ENCODE assay signal across 8 cellular contexts in the genomic region with DNA sequence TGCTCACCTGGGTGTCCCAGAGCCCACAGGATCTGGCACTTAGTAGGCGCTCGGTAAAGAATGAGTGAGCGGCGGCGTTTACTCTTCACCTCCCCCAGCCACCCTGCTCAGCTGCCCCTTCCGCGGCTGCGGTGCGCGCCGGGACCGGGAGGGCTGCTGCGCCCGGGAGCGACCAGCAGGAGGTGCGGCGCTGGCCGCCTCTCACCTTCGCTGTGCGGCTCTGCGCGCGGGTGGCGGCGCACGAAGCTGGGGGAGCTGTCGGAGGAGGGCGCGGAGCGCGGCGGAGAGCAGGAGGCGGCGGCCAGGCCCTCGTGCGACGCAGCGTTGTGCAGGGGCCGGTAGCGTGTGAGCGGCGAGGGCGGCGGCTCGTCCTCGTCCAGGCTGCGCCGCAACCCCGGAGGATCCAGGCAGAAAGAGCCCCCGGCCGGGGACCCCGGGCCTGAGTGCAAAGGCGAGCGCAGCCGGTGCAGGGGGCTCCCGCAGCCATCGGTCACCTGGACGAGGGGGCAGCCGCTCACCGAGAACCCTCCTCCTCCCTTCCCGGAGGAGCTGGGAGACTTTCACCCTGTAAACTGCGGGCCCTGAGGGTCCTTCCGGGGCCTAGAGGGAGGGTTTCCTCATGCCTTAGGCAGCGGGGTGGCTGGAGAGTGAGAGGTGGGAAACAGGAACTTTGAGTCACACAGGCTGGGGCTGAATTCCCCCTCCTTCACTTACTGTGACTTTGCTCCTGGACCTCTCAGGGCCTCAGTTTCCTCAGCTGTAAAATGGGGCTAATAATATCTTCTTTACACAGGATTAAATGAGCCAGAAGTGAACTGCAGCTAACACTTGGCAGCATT. TPM values are rescaled to one million over a fixed set of nuclear protein-coding genes. Genes with fewer than 3 reads are reported as not detected.
A peak's percentile ranks its signal among the peaks of the same experiment; 100 is the strongest.
DNase-seq lines count a peak whose midpoint lies in the region; ATAC-seq and TF ChIP-seq lines count a peak whose summit lies in the region.

No MANE protein-coding gene starts in this region.

- CTCF ChIA-PET in A673 (lab: Charles Lee) = interaction anchor here (1.0 to 1.5 kb wide), 3 partner anchors 23 to 52 kb away, joined by 4 read pairs; no protein-coding TSS in a partner anchor
- CTCF ChIA-PET in HEK293T (lab: Yijun Ruan, JAX) = no interaction called here

- 0 out of 2 replicates have a peak overlapping the region, but pooled peaks have one; percentile 66 for H2AFZ ChIP-seq in GM23338

- no peaks in the 10 kb centered on the region for H3K9me2 ChIP-seq in GM23338 (ENCODE audit: insufficient read depth)

- H3K4me2 ChIP-seq in GM23338 = peak overlapping the region; percentile 78

- H3K79me2 ChIP-seq in GM23338 (replicated peaks; ENCODE audit: insufficient read depth) = no peaks in the 10 kb centered on the region

- no peak overlapping the region for H3K27ac ChIP-seq in A673 (ENCODE audit: low read depth, low read length, poor library complexity, severe bottlenecking)
- no peak overlapping the region for H3K27ac ChIP-seq in GM23338 (ENCODE audit: low read depth)

- in situ Hi-C loops in astrocyte of the spinal cord (cut with HindIII; ENCODE audit: low sequenced_read_pairs) = no loop called here

- H3K9me3 ChIP-seq in A673 (ENCODE audit: low read depth, low read length, poor library complexity, severe bottlenecking) = no peaks in the 10 kb centered on the region

- peaks cover 5% of the 10 kb centered on the region for H3K36me3 ChIP-seq in A673 (ENCODE audit: insufficient read depth, low read length, poor library complexity, severe bottlenecking)
- H3K36me3 ChIP-seq in GM23338 (ENCODE audit: insufficient read depth) = no peaks in the 10 kb centered on the region

- H3K27me3 ChIP-seq in A673 (replicated peaks; ENCODE audit: insufficient read depth, low read depth, low read length, poor library complexity) (no peaks in the 10 kb centered on the region), GM23338 (ENCODE audit: insufficient read depth) (peaks cover 44% of the 10 kb centered on the region)

- H3F3A ChIP-seq in GM23338 (replicated peaks; ENCODE audit: low read depth) = peaks cover 6% of the 10 kb centered on the region; the same call in 1 of the 2 replicates

- peaks cover 4% of the 10 kb centered on the region; the same call in 2 of the 3 replicates for H3K36me3 Mint-ChIP-seq in GM23338 (ENCODE audit: low read depth)
- H3K36me3 Mint-ChIP-seq in T-helper 1 cell treated with Interleukin-12 subunit alpha and Interleukin-12 subunit beta and Interleukin-4 antibody, amounts not matched to agents 30 μg/mL and 1 μg/mL, for 36 hours (ENCODE audit: low read depth) = no peaks in the 10 kb centered on the region

- peak; percentile 44 for DNase-seq in A673 (ENCODE audit: low spot score)
- peak; percentile 89 for DNase-seq in GM23338 (ENCODE audit: low spot score)
- peak; percentile 47 for DNase-seq in astrocyte of the spinal cord (ENCODE audit: low read depth, low spot score)
- DNase-seq in iPS-NIHi11 (ENCODE audit: low spot score) = peak; percentile 83
- DNase-seq in stimulated activated CD4-positive, alpha-beta T cell treated with anti-CD3 and anti-CD28 coated beads, Interleukin-2, amount 100 ng/mL, for 48 hours = peak; percentile 52 to 59
- DNase-seq in HEK293T (ENCODE audit: extremely low spot score) = no peak

- no peak overlapping the region for H3K27ac Mint-ChIP-seq in GM23338
- H3K27ac Mint-ChIP-seq in T-helper 1 cell treated with Interleukin-12 subunit alpha and Interleukin-12 subunit beta and Interleukin-4 antibody, amounts not matched to agents 30 μg/mL and 1 μg/mL, for 36 hours = no peak overlapping the region

- no peaks in the 10 kb centered on the region for H4K20me1 ChIP-seq in GM23338 (replicated peaks; ENCODE audit: insufficient read depth)

- intact Hi-C loops in A673 (cut with micrococcal nuclease; ENCODE audit: unreplicated experiment) = no loop called here

- H3K4me1 Mint-ChIP-seq in GM23338 = peaks cover 22% of the 10 kb centered on the region
- peaks cover 8% of the 10 kb centered on the region for H3K4me1 Mint-ChIP-seq in T-helper 1 cell treated with Interleukin-12 subunit alpha and Interleukin-12 subunit beta and Interleukin-4 antibody, amounts not matched to agents 30 μg/mL and 1 μg/mL, for 36 hours (ENCODE audit: low read depth)

- TF ChIP-seq CTCF in A673 (conservative IDR thresholded peaks at IDR 0.05; ENCODE audit: low read depth, low read length) = peak; percentile 49
- peak; percentile 52 to 75 for TF ChIP-seq CTCF in GM23338 (conservative IDR thresholded peaks at IDR 0.05; ENCODE audit: low read depth in 2 of 2)
- peak; percentile 54 for TF ChIP-seq CTCF in astrocyte of the spinal cord (IDR thresholded peaks at IDR 0.05; ENCODE audit: low read depth, low read length)

- peaks cover 26% of the 10 kb centered on the region for H3K4me1 ChIP-seq in A673 (ENCODE audit: insufficient read depth, low read length, poor library complexity, severe bottlenecking)
- H3K4me1 ChIP-seq in GM23338 (ENCODE audit: insufficient read depth) = peaks cover 11% of the 10 kb centered on the region; the same call in 1 of the 2 replicates

- H3K27me3 Mint-ChIP-seq in GM23338 (ENCODE audit: insufficient read depth, low read depth, poor library complexity) = peaks cover 43% of the 10 kb centered on the region
- H3K27me3 Mint-ChIP-seq in T-helper 1 cell treated with Interleukin-12 subunit alpha and Interleukin-12 subunit beta and Interleukin-4 antibody, amounts not matched to agents 30 μg/mL and 1 μg/mL, for 36 hours (ENCODE audit: low read depth) = peaks cover 60% of the 10 kb centered on the region

- BruUV-seq in A673 (replicated peaks; lab: Mats Ljungman, UMichigan) = no TSS peak

- H3K4me3 ChIP-seq in A673 (ENCODE audit: low read depth, low read length, poor library complexity, severe bottlenecking) = no peak overlapping the region
- H3K4me3 ChIP-seq in GM23338 = peak overlapping the region; percentile 55
- H3K4me3 ChIP-seq in astrocyte of the spinal cord (ENCODE audit: low read depth, low read length) = no peak overlapping the region

- H3K4me3 Mint-ChIP-seq in GM23338 = peak overlapping the region; percentile 65
- H3K4me3 Mint-ChIP-seq in T-helper 1 cell treated with Interleukin-12 subunit alpha and Interleukin-12 subunit beta and Interleukin-4 antibody, amounts not matched to agents 30 μg/mL and 1 μg/mL, for 36 hours = peak overlapping the region; percentile 18

- ATAC-seq in GM23338 (peak; percentile 87), GM21423 (IDR thresholded peaks at IDR 0.05; ENCODE audit: unreplicated experiment) (no peak)

- H3K9me3 Mint-ChIP-seq in GM23338 = no peaks in the 10 kb centered on the region
- no peaks in the 10 kb centered on the region for H3K9me3 Mint-ChIP-seq in T-helper 1 cell treated with Interleukin-12 subunit alpha and Interleukin-12 subunit beta and Interleukin-4 antibody, amounts not matched to agents 30 μg/mL and 1 μg/mL, for 36 hours

- POLR2A ChIA-PET in A673 (lab: Charles Lee; ENCODE audit: low non-redundant PET) (no interaction called here), HEK293T (lab: Yijun Ruan, JAX) (interaction anchor here (0.9 kb wide), 1 partner anchor 60 kb away, joined by 3 read pairs; no protein-coding TSS in a partner anchor)

TF ChIP-seq in GM23338, 12 proteins besides CTCF, POLR2A, EP300 and RAD21 (continues in another document):
- TF ChIP-seq ZNF114 (CRISPR knock-in tag; IDR thresholded peaks at IDR 0.05) (no peak), JUNB (IDR thresholded peaks at IDR 0.05; ENCODE audit: unreplicated experiment) (no peak), CREB1 (CRISPR knock-in tag; IDR thresholded peaks at IDR 0.05; ENCODE audit: low read depth) (0 out of 2 replicates have a peak, but pooled peaks have one; percentile 22), POLR2AphosphoS5 (IDR thresholded peaks at IDR 0.05; ENCODE audit: low read depth) (peak; percentile 29; the same call in 1 of the 2 replicates)
- TF ChIP-seq, protein P1, sequence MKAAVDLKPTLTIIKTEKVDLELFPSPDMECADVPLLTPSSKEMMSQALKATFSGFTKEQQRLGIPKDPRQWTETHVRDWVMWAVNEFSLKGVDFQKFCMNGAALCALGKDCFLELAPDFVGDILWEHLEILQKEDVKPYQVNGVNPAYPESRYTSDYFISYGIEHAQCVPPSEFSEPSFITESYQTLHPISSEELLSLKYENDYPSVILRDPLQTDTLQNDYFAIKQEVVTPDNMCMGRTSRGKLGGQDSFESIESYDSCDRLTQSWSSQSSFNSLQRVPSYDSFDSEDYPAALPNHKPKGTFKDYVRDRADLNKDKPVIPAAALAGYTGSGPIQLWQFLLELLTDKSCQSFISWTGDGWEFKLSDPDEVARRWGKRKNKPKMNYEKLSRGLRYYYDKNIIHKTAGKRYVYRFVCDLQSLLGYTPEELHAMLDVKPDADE (IDR thresholded peaks at IDR 0.05) = no peak

TF ChIP-seq in HEK293T, 16 proteins besides CTCF, POLR2A, EP300 and RAD21 (continues in another document):
- no peak for TF ChIP-seq FOXA1 (IDR thresholded peaks at IDR 0.05)
- no peak for TF ChIP-seq HDGF (IDR thresholded peaks at IDR 0.05; ENCODE audit: borderline replicate concordance)
- no peak for TF ChIP-seq CTBP1 (IDR thresholded peaks at IDR 0.05; ENCODE audit: borderline replicate concordance)
- TF ChIP-seq, protein P2, sequence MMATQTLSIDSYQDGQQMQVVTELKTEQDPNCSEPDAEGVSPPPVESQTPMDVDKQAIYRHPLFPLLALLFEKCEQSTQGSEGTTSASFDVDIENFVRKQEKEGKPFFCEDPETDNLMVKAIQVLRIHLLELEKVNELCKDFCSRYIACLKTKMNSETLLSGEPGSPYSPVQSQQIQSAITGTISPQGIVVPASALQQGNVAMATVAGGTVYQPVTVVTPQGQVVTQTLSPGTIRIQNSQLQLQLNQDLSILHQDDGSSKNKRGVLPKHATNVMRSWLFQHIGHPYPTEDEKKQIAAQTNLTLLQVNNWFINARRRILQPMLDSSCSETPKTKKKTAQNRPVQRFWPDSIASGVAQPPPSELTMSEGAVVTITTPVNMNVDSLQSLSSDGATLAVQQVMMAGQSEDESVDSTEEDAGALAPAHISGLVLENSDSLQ (IDR thresholded peaks at IDR 0.05) = no peak
- no peak for TF ChIP-seq ZNF384 (IDR thresholded peaks at IDR 0.05)
- no peak for TF ChIP-seq BHLHE40 (IDR thresholded peaks at IDR 0.05; ENCODE audit: borderline replicate concordance)
- TF ChIP-seq ELF4 (IDR thresholded peaks at IDR 0.05) = no peak
- no peak for TF ChIP-seq LEF1 (IDR thresholded peaks at IDR 0.05; ENCODE audit: borderline replicate concordance)

RNA-seq across cellular contexts. Expression of gene SAMD14, which starts 12.5 kb away (rescaled TPM):
- 45.0 and 51.4 TPM in 2 replicates for total RNA-seq in A673 (2021)
- 1.3 and 4.7 TPM in 2 replicates for total RNA-seq in GM23338 (2014; rRNA removed; shearing (Covaris generic))
- 0.70 and 0.97 TPM in 2 replicates for polyA plus RNA-seq in GM23338 (2016; fragmentation: Nextera tagmentation; extraction: Ambion mirVana)

RNA-seq across cellular contexts. Expression of gene PDK2, which starts 22.3 kb away (rescaled TPM):
- total RNA-seq in A673 (2021) = 20.4 and 31.6 TPM in 2 replicates
- total RNA-seq in GM23338 (2014; rRNA removed; shearing (Covaris generic)) = 11.4 and 15.9 TPM in 2 replicates
- polyA plus RNA-seq in GM23338 (2016; fragmentation: Nextera tagmentation; extraction: Ambion mirVana) = 12.0 and 13.2 TPM in 2 replicates

RNA-seq across cellular contexts. Expression of gene PPP1R9B, which starts 33.1 kb away (rescaled TPM):
- total RNA-seq in A673 (2021) = 61.3 and 68.4 TPM in 2 replicates
- total RNA-seq in GM23338 (2014; rRNA removed; shearing (Covaris generic)) = 10.1 and 10.5 TPM in 2 replicates
- 1.9 and 2.1 TPM in 2 replicates for polyA plus RNA-seq in GM23338 (2016; fragmentation: Nextera tagmentation; extraction: Ambion mirVana)

RNA-seq across cellular contexts. Expression of gene SGCA, which starts 48.4 kb away (rescaled TPM):
- total RNA-seq in A673 (2021) = not detected in 2 replicates
- not detected in 2 replicates for total RNA-seq in GM23338 (2014; rRNA removed; shearing (Covaris generic))
- polyA plus RNA-seq in GM23338 (2016; fragmentation: Nextera tagmentation; extraction: Ambion mirVana) = 0.19 TPM in 1 of 2 replicates, not detected in the other
